Comparison of ENCODE assay signal across 1 cellular context in the genomic region with DNA sequence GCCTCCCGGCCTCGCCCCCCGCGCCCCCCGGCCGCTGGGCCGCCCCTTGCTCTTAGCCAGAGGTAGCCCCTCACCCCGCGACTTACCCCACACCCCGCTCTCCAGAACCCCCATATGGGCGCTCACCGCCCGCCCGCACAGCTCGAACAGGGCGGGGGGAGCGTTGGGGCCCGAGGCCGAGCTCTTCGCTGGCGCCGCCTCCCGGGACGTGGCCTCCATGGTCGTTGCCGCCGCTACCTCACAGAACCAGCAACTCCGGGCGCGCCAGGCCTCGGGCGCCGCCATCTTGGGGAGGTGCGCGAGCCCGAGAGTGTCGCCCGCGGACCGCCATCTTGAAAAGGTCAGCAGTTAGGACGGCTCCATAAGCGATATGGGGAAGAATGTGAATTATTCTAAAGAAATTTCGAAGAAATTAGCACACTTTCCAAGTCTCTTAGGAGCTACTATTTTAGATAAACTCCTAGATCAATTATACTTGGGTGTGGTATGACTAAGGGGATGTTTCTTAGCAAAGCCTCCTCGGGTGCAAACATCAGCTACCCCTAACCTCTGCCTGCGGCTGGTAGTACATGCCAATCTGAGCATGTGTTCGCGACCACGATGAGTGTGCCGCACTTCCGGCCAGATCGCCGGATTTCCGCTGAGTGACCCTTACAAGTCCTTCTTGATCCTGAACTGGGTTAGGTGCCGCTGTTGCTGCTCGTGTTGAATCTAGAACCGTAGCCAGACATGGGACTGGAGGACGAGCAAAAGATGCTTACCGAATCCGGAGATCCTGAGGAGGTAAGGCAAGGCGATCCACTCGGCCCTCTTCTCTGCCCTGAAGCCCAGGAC.
TF ChIP-seq lines count a peak whose summit lies in the region.

A gene with protein sequence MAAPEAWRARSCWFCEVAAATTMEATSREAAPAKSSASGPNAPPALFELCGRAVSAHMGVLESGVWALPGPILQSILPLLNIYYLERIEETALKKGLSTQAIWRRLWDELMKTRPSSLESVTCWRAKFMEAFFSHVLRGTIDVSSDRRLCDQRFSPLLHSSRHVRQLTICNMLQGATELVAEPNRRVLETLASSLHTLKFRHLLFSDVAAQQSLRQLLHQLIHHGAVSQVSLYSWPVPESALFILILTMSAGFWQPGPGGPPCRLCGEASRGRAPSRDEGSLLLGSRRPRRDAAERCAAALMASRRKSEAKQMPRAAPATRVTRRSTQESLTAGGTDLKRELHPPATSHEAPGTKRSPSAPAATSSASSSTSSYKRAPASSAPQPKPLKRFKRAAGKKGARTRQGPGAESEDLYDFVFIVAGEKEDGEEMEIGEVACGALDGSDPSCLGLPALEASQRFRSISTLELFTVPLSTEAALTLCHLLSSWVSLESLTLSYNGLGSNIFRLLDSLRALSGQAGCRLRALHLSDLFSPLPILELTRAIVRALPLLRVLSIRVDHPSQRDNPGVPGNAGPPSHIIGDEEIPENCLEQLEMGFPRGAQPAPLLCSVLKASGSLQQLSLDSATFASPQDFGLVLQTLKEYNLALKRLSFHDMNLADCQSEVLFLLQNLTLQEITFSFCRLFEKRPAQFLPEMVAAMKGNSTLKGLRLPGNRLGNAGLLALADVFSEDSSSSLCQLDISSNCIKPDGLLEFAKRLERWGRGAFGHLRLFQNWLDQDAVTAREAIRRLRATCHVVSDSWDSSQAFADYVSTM (minus strand): TSS at position 579 of the 834 bp plus-strand sequence. CDS start 294 bp downstream, at position 285.
A gene (plus strand): TSS at position 661 of the 834 bp plus-strand sequence. CDS start 69 bp downstream, at position 730.

TF ChIP-seq in K562, 482 proteins besides CTCF, POLR2A, EP300 and RAD21 (continued from another document and continues in another):
- TF ChIP-seq, protein P1, sequence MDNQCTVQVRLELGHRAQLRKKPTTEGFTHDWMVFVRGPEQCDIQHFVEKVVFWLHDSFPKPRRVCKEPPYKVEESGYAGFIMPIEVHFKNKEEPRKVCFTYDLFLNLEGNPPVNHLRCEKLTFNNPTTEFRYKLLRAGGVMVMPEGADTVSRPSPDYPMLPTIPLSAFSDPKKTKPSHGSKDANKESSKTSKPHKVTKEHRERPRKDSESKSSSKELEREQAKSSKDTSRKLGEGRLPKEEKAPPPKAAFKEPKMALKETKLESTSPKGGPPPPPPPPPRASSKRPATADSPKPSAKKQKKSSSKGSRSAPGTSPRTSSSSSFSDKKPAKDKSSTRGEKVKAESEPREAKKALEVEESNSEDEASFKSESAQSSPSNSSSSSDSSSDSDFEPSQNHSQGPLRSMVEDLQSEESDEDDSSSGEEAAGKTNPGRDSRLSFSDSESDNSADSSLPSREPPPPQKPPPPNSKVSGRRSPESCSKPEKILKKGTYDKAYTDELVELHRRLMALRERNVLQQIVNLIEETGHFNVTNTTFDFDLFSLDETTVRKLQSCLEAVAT (IDR thresholded peaks at IDR 0.05), result peak; percentile 91 to 93
- TF ChIP-seq, protein P2, sequence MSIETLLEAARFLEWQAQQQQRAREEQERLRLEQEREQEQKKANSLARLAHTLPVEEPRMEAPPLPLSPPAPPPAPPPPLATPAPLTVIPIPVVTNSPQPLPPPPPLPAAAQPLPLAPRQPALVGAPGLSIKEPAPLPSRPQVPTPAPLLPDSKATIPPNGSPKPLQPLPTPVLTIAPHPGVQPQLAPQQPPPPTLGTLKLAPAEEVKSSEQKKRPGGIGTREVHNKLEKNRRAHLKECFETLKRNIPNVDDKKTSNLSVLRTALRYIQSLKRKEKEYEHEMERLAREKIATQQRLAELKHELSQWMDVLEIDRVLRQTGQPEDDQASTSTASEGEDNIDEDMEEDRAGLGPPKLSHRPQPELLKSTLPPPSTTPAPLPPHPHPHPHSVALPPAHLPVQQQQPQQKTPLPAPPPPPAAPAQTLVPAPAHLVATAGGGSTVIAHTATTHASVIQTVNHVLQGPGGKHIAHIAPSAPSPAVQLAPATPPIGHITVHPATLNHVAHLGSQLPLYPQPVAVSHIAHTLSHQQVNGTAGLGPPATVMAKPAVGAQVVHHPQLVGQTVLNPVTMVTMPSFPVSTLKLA (conservative IDR thresholded peaks at IDR 0.05), result peak; percentile 98 to 99
- TF ChIP-seq, protein P3, sequence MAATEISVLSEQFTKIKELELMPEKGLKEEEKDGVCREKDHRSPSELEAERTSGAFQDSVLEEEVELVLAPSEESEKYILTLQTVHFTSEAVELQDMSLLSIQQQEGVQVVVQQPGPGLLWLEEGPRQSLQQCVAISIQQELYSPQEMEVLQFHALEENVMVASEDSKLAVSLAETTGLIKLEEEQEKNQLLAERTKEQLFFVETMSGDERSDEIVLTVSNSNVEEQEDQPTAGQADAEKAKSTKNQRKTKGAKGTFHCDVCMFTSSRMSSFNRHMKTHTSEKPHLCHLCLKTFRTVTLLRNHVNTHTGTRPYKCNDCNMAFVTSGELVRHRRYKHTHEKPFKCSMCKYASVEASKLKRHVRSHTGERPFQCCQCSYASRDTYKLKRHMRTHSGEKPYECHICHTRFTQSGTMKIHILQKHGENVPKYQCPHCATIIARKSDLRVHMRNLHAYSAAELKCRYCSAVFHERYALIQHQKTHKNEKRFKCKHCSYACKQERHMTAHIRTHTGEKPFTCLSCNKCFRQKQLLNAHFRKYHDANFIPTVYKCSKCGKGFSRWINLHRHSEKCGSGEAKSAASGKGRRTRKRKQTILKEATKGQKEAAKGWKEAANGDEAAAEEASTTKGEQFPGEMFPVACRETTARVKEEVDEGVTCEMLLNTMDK (IDR thresholded peaks at IDR 0.05; ENCODE audit: borderline replicate concordance, insufficient read depth, low read depth, low read length, poor library complexity, severe bottlenecking), result peak; percentile 42
- TF ChIP-seq ZNF12 (CRISPR knock-in tag; IDR thresholded peaks at IDR 0.05) (no peak; the same call in 1 of the 2 replicates), YBX1 (IDR thresholded peaks at IDR 0.05) (no peak), MAZ (CRISPR knock-in tag; conservative IDR thresholded peaks at IDR 0.05 in 1 of 2, IDR thresholded peaks at IDR 0.05 in 1 of 2) (peak; percentile 63 to 74), SRSF7 (optimal IDR thresholded peaks at IDR 0.05; ENCODE audit: low read depth, low read length) (no peak), PHB2 (IDR thresholded peaks at IDR 0.05; ENCODE audit: low read depth) (no peak), BCOR (IDR thresholded peaks at IDR 0.05) (no peak), PTTG1 (tag; IDR thresholded peaks at IDR 0.05; ENCODE audit: low read depth) (no peak), CBX3 (IDR thresholded peaks at IDR 0.05; ENCODE audit: borderline replicate concordance in 1 of 2, low read length in 2 of 2) (no peak), OTX1 (CRISPR knock-in tag; IDR thresholded peaks at IDR 0.05) (0 out of 2 replicates have a peak, but pooled peaks have one; percentile 49), SRSF9 (IDR thresholded peaks at IDR 0.05; ENCODE audit: borderline replicate concordance, low read depth, low read length) (no peak), PYGO2 (tag; IDR thresholded peaks at IDR 0.05) (no peak), ZNF644 (tag; IDR thresholded peaks at IDR 0.05; ENCODE audit: low read depth) (peak; percentile 94; the same call in 1 of the 2 replicates), MAFK (IDR thresholded peaks at IDR 0.05; ENCODE audit: low read length) (0 out of 2 replicates have a peak, but pooled peaks have one; percentile 36), MEF2D (tag; conservative IDR thresholded peaks at IDR 0.05; ENCODE audit: low read depth) (peak; percentile 72; the same call in 1 of the 2 replicates), STAG1 (CRISPR knock-in tag; IDR thresholded peaks at IDR 0.05; ENCODE audit: borderline replicate concordance) (no peak), NELFE (IDR thresholded peaks at IDR 0.05; ENCODE audit: insufficient read depth, insufficient read length) (no peak), KLF1 (tag; IDR thresholded peaks at IDR 0.05) (peak; percentile 76), TARDBP (IDR thresholded peaks at IDR 0.05) (peak; percentile 80; the same call in 1 of the 2 replicates), SIX5 (IDR thresholded peaks at IDR 0.05; ENCODE audit: borderline replicate concordance in 1 of 2, insufficient read depth in 1 of 2, low read depth in 1 of 2, low read length in 2 of 2) (peak; percentile 76 to 87), SNIP1 (IDR thresholded peaks at IDR 0.05; ENCODE audit: low read depth) (no peak), XRCC4 (IDR thresholded peaks at IDR 0.05; ENCODE audit: extremely low read depth, insufficient read depth, insufficient read length) (no peak)
- TF ChIP-seq, protein P4, sequence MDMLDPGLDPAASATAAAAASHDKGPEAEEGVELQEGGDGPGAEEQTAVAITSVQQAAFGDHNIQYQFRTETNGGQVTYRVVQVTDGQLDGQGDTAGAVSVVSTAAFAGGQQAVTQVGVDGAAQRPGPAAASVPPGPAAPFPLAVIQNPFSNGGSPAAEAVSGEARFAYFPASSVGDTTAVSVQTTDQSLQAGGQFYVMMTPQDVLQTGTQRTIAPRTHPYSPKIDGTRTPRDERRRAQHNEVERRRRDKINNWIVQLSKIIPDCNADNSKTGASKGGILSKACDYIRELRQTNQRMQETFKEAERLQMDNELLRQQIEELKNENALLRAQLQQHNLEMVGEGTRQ (CRISPR knock-in tag; IDR thresholded peaks at IDR 0.05), result peak; percentile 46; the same call in 1 of the 2 replicates
- TF ChIP-seq, protein P5, sequence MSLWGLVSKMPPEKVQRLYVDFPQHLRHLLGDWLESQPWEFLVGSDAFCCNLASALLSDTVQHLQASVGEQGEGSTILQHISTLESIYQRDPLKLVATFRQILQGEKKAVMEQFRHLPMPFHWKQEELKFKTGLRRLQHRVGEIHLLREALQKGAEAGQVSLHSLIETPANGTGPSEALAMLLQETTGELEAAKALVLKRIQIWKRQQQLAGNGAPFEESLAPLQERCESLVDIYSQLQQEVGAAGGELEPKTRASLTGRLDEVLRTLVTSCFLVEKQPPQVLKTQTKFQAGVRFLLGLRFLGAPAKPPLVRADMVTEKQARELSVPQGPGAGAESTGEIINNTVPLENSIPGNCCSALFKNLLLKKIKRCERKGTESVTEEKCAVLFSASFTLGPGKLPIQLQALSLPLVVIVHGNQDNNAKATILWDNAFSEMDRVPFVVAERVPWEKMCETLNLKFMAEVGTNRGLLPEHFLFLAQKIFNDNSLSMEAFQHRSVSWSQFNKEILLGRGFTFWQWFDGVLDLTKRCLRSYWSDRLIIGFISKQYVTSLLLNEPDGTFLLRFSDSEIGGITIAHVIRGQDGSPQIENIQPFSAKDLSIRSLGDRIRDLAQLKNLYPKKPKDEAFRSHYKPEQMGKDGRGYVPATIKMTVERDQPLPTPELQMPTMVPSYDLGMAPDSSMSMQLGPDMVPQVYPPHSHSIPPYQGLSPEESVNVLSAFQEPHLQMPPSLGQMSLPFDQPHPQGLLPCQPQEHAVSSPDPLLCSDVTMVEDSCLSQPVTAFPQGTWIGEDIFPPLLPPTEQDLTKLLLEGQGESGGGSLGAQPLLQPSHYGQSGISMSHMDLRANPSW (CRISPR knock-in tag; IDR thresholded peaks at IDR 0.05), result no peak; the same call in 1 of the 2 replicates
- TF ChIP-seq, protein P6, sequence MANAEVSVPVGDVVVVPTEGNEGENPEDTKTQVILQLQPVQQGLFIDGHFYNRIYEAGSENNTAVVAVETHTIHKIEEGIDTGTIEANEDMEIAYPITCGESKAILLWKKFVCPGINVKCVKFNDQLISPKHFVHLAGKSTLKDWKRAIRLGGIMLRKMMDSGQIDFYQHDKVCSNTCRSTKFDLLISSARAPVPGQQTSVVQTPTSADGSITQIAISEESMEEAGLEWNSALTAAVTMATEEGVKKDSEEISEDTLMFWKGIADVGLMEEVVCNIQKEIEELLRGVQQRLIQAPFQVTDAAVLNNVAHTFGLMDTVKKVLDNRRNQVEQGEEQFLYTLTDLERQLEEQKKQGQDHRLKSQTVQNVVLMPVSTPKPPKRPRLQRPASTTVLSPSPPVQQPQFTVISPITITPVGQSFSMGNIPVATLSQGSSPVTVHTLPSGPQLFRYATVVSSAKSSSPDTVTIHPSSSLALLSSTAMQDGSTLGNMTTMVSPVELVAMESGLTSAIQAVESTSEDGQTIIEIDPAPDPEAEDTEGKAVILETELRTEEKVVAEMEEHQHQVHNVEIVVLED (CRISPR knock-in tag; IDR thresholded peaks at IDR 0.05), result peak; percentile 69
- TF ChIP-seq, protein P7, sequence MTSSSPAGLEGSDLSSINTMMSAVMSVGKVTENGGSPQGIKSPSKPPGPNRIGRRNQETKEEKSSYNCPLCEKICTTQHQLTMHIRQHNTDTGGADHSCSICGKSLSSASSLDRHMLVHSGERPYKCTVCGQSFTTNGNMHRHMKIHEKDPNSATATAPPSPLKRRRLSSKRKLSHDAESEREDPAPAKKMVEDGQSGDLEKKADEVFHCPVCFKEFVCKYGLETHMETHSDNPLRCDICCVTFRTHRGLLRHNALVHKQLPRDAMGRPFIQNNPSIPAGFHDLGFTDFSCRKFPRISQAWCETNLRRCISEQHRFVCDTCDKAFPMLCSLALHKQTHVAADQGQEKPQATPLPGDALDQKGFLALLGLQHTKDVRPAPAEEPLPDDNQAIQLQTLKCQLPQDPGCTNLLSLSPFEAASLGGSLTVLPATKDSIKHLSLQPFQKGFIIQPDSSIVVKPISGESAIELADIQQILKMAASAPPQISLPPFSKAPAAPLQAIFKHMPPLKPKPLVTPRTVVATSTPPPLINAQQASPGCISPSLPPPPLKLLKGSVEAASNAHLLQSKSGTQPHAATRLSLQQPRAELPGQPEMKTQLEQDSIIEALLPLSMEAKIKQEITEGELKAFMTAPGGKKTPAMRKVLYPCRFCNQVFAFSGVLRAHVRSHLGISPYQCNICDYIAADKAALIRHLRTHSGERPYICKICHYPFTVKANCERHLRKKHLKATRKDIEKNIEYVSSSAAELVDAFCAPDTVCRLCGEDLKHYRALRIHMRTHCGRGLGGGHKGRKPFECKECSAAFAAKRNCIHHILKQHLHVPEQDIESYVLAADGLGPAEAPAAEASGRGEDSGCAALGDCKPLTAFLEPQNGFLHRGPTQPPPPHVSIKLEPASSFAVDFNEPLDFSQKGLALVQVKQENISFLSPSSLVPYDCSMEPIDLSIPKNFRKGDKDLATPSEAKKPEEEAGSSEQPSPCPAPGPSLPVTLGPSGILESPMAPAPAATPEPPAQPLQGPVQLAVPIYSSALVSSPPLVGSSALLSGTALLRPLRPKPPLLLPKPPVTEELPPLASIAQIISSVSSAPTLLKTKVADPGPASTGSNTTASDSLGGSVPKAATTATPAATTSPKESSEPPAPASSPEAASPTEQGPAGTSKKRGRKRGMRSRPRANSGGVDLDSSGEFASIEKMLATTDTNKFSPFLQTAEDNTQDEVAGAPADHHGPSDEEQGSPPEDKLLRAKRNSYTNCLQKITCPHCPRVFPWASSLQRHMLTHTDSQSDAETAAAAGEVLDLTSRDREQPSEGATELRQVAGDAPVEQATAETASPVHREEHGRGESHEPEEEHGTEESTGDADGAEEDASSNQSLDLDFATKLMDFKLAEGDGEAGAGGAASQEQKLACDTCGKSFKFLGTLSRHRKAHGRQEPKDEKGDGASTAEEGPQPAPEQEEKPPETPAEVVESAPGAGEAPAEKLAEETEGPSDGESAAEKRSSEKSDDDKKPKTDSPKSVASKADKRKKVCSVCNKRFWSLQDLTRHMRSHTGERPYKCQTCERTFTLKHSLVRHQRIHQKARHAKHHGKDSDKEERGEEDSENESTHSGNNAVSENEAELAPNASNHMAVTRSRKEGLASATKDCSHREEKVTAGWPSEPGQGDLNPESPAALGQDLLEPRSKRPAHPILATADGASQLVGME (CRISPR knock-in tag; IDR thresholded peaks at IDR 0.05), result no peak
- TF ChIP-seq, protein P8, sequence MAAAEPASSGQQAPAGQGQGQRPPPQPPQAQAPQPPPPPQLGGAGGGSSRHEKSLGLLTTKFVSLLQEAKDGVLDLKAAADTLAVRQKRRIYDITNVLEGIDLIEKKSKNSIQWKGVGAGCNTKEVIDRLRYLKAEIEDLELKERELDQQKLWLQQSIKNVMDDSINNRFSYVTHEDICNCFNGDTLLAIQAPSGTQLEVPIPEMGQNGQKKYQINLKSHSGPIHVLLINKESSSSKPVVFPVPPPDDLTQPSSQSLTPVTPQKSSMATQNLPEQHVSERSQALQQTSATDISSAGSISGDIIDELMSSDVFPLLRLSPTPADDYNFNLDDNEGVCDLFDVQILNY (CRISPR knock-in tag; IDR thresholded peaks at IDR 0.05), result no peak; the same call in 1 of the 2 replicates
